1 cellular context compared by ENCODE assay signal in genomic region chr13:28719656-28720055, GRCh38.
TF ChIP-seq lines count a peak whose summit lies in the region.

No MANE protein-coding gene starts in this region.

TF ChIP-seq in GM23338, 12 proteins besides CTCF, POLR2A, EP300 and RAD21 (continued from another document):
- TF ChIP-seq, protein P1, sequence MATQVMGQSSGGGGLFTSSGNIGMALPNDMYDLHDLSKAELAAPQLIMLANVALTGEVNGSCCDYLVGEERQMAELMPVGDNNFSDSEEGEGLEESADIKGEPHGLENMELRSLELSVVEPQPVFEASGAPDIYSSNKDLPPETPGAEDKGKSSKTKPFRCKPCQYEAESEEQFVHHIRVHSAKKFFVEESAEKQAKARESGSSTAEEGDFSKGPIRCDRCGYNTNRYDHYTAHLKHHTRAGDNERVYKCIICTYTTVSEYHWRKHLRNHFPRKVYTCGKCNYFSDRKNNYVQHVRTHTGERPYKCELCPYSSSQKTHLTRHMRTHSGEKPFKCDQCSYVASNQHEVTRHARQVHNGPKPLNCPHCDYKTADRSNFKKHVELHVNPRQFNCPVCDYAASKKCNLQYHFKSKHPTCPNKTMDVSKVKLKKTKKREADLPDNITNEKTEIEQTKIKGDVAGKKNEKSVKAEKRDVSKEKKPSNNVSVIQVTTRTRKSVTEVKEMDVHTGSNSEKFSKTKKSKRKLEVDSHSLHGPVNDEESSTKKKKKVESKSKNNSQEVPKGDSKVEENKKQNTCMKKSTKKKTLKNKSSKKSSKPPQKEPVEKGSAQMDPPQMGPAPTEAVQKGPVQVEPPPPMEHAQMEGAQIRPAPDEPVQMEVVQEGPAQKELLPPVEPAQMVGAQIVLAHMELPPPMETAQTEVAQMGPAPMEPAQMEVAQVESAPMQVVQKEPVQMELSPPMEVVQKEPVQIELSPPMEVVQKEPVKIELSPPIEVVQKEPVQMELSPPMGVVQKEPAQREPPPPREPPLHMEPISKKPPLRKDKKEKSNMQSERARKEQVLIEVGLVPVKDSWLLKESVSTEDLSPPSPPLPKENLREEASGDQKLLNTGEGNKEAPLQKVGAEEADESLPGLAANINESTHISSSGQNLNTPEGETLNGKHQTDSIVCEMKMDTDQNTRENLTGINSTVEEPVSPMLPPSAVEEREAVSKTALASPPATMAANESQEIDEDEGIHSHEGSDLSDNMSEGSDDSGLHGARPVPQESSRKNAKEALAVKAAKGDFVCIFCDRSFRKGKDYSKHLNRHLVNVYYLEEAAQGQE (IDR thresholded peaks at IDR 0.05; ENCODE audit: unreplicated experiment): no peak
- TF ChIP-seq CREB1 (CRISPR knock-in tag; IDR thresholded peaks at IDR 0.05; ENCODE audit: low read depth) (no peak), ETS1 (IDR thresholded peaks at IDR 0.05) (no peak), POLR2AphosphoS5 (IDR thresholded peaks at IDR 0.05; ENCODE audit: low read depth) (no peak), ZNF114 (CRISPR knock-in tag; IDR thresholded peaks at IDR 0.05) (no peak), ZNF331 (CRISPR knock-in tag; IDR thresholded peaks at IDR 0.05; ENCODE audit: low read depth) (no peak)
TF ChIP-seq in GM23338: peak in this region for 0.
